8 cellular contexts compared by ENCODE assay signal in genomic region chr12:124567673-124568373, GRCh38. TPM values are rescaled to one million over a fixed set of nuclear protein-coding genes. Genes with fewer than 3 reads are reported as not detected.
DNase-seq lines count a peak whose midpoint lies in the region; ATAC-seq, FAIRE-seq and TF ChIP-seq lines count a peak whose summit lies in the region.

No MANE protein-coding gene starts in this region.

- peaks cover 41% of the 10 kb centered on the region for H3K4me1 ChIP-seq in hepatocyte (ENCODE audit: insufficient read depth)

- TF ChIP-seq POLR2A in GM12891 (IDR thresholded peaks at IDR 0.05; ENCODE audit: low read depth, low read length): no peak

- in situ Hi-C loops in astrocyte of the cerebellum (cut with HindIII; ENCODE audit: low sequenced_read_pairs): no loop called here

- H3K9me2 ChIP-seq in hepatocyte (replicated peaks; ENCODE audit: insufficient read depth): no peaks in the 10 kb centered on the region

- H3K4me2 ChIP-seq in hepatocyte: peak overlapping the region; percentile 82

- H3K79me2 ChIP-seq in hepatocyte: peaks cover 41% of the 10 kb centered on the region

- H2AFZ ChIP-seq in hepatocyte: peak overlapping the region; percentile 51

- peaks cover 36% of the 10 kb centered on the region for H4K20me1 ChIP-seq in hepatocyte (ENCODE audit: insufficient read depth, poor library complexity, severe bottlenecking)

- peak overlapping the region; percentile 91 for H3K27ac ChIP-seq in hepatocyte

- H3K36me3 ChIP-seq in hepatocyte (replicated peaks; ENCODE audit: insufficient read depth, low read depth): no peaks in the 10 kb centered on the region

- H3K9me3 ChIP-seq in hepatocyte (ENCODE audit: low read depth): no peaks in the 10 kb centered on the region

- FAIRE-seq in GM12891 (lab: Jason Lieb, UNC): no peak

- no peaks in the 10 kb centered on the region for H3K27me3 ChIP-seq in hepatocyte

- H3K4me3 ChIP-seq in astrocyte of the cerebellum (ENCODE audit: low read depth, low read length): peak overlapping the region; percentile 30
- peak overlapping the region; percentile 8 for H3K4me3 ChIP-seq in hepatocyte
- H3K4me3 ChIP-seq in retinal pigment epithelial cell (ENCODE audit: low read length): peak overlapping the region; percentile 50

- ATAC-seq in HG02840 (IDR thresholded peaks at IDR 0.05; ENCODE audit: low FRiP score, unreplicated experiment): peak; percentile 47

- TF ChIP-seq CTCF in astrocyte of the cerebellum (IDR thresholded peaks at IDR 0.05; ENCODE audit: low read depth, low read length, missing control alignments) (no peak), hepatocyte (IDR thresholded peaks at IDR 0.05; ENCODE audit: poor library complexity) (peak; percentile 17), retinal pigment epithelial cell (conservative IDR thresholded peaks at IDR 0.05; ENCODE audit: low read depth, low read length) (no peak)

- WGBS in hepatocyte (ENCODE audit: low lambda C conversion rate, missing lambda C conversion rate): 8% methylated on average over 27 of the region's 50 CpGs

- DNase-seq in GM12891 (ENCODE audit: insufficient read length, low spot score) (peak; percentile 93), NCI-H187 treated with DMSO at 0.1 percent for 48 hours (lab: John Stamatoyannopoulos, UW) (peak; percentile 54), T1000 (lab: John Stamatoyannopoulos, UW) (peak; percentile 67), astrocyte of the cerebellum (ENCODE audit: low read depth) (peak; percentile 94), hepatocyte (ENCODE audit: low spot score) (peak; percentile 95), retinal pigment epithelial cell (ENCODE audit: low read depth) (no peak), cortex of kidney (lab: John Stamatoyannopoulos, UW) (no peak)

TF ChIP-seq in GM12891, 5 proteins besides CTCF, POLR2A, EP300 and RAD21:
- TF ChIP-seq POU2F2 (IDR thresholded peaks at IDR 0.05; ENCODE audit: low read depth, low read length) (no peak), POLR2AphosphoS5 (IDR thresholded peaks at IDR 0.05; ENCODE audit: low read depth, low read length) (no peak), TAF1 (IDR thresholded peaks at IDR 0.05; ENCODE audit: low read depth, low read length) (no peak), SPI1 (IDR thresholded peaks at IDR 0.05; ENCODE audit: low read depth, low read length) (no peak), PAX5 (IDR thresholded peaks at IDR 0.05; ENCODE audit: insufficient read depth, low read length, severe bottlenecking) (no peak)

RNA-seq across cellular contexts. Expression of gene NCOR2, which starts 0.4 kb away (rescaled TPM):
- 66.2 TPM for polyA plus RNA-seq in GM12891 (2012; ENCODE audit: low read depth, missing spikeins)
- 12.9 and 40.3 TPM in 2 replicates for total RNA-seq in hepatocyte
- 121 and 136 TPM in 2 replicates for polyA plus RNA-seq in hepatocyte

Comparison
In these comparisons a context has a peak if more than half of its experiments do, and no peak if none do; other contexts are left out.
1. DNase-seq: peak in GM12891 (single experiment), NCI-H187 treated with DMSO at 0.1 percent for 48 hours (single experiment), T1000 (single experiment), astrocyte of the cerebellum (single experiment) and hepatocyte (single experiment); none in retinal pigment epithelial cell (single experiment) and cortex of kidney (single experiment).
2. Peak in every context shown above with its lines, with median percentiles within 50 percentile points of each other: H3K4me3 ChIP-seq.